ENCODE assay signal across 22 cellular contexts in genomic region chr2:102387763-102388546, GRCh38. TPM values are rescaled to one million over a fixed set of nuclear protein-coding genes. Genes with fewer than 3 reads are reported as not detected.
DNase-seq lines count a peak whose midpoint lies in the region; ATAC-seq and TF ChIP-seq lines count a peak whose summit lies in the region.
"Had no signal": no experiment of that assay in that cellular context is flagged by ENCODE, and none has a peak within 500 bp of the region (broad histone marks: within the 10 kb centered on the region; RNA-seq: fewer than 3 reads in every experiment).

No MANE protein-coding gene starts in this region.

- H3K9me3 ChIP-seq in esophagus muscularis mucosa (peaks cover 0 to 18% (median 10%) of the 10 kb centered on the region in 4 donors), Peyer's patch (peaks cover 0 to 2% (median 0%) of the 10 kb centered on the region in 4 donors)
- H3K9me3 ChIP-seq: colonic mucosa had no signal

- H3K27ac ChIP-seq in esophagus muscularis mucosa (replicated peaks in 1 of 4): no peak overlapping the region
- H3K27ac ChIP-seq in brain microvascular endothelial cell: no peak overlapping the region
- no peak overlapping the region for H3K27ac ChIP-seq in Peyer's patch
- H3K27ac ChIP-seq: colonic mucosa, KMS-11, parathyroid adenoma, sigmoid colon, uterus had no signal

- H3K27me3 Mint-ChIP-seq in activated naive CD8-positive, alpha-beta T cell treated with anti-CD3 and anti-CD28 coated beads, Interleukin-2, amount 10 ng/mL, durations not matched to agents 7 days and 5 days: no peaks in the 10 kb centered on the region
- H3K27me3 Mint-ChIP-seq in activated naive CD8-positive, alpha-beta T cell treated with anti-CD3 and anti-CD28 coated beads for 36 hours: no peaks in the 10 kb centered on the region
- H3K27me3 Mint-ChIP-seq: memory B cell, naive B cell, T-cell had no signal

- H3K4me3 ChIP-seq in esophagus muscularis mucosa: no peak overlapping the region
- no peak overlapping the region for H3K4me3 ChIP-seq in brain microvascular endothelial cell (ENCODE audit: low read depth, low read length)
- H3K4me3 ChIP-seq in Peyer's patch: no peak overlapping the region
- H3K4me3 ChIP-seq: colonic mucosa, sigmoid colon, uterus had no signal

- H3K4me3 Mint-ChIP-seq in activated naive CD8-positive, alpha-beta T cell treated with anti-CD3 and anti-CD28 coated beads, Interleukin-2, amount 10 ng/mL, durations not matched to agents 7 days and 5 days: no peak overlapping the region
- H3K4me3 Mint-ChIP-seq in activated naive CD8-positive, alpha-beta T cell treated with anti-CD3 and anti-CD28 coated beads for 36 hours: no peak overlapping the region
- H3K4me3 Mint-ChIP-seq: memory B cell, naive B cell, T-cell had no signal

- ATAC-seq in activated naive CD8-positive, alpha-beta T cell treated with anti-CD3 and anti-CD28 coated beads, Interleukin-2, amount 10 ng/mL, durations not matched to agents 7 days and 5 days (ENCODE audit: low read depth): no peak
- ATAC-seq in GM19395 (IDR thresholded peaks at IDR 0.05; ENCODE audit: unreplicated experiment): peak; percentile 62
- peak; percentile 56 for ATAC-seq in HG03354 (IDR thresholded peaks at IDR 0.05; ENCODE audit: poor library complexity, severe bottlenecking, unreplicated experiment)
- no peak for ATAC-seq in HG03280 (IDR thresholded peaks at IDR 0.05; ENCODE audit: unreplicated experiment)
- ATAC-seq: Right ventricle myocardium inferior, T-cell had no signal

- peaks cover 18% of the 10 kb centered on the region for H3K9me3 Mint-ChIP-seq in activated naive CD8-positive, alpha-beta T cell treated with anti-CD3 and anti-CD28 coated beads, Interleukin-2, amount 10 ng/mL, durations not matched to agents 7 days and 5 days
- H3K9me3 Mint-ChIP-seq in activated naive CD8-positive, alpha-beta T cell treated with anti-CD3 and anti-CD28 coated beads for 36 hours: peaks cover 17% of the 10 kb centered on the region

- peaks cover 16% of the 10 kb centered on the region for H3K4me1 Mint-ChIP-seq in activated naive CD8-positive, alpha-beta T cell treated with anti-CD3 and anti-CD28 coated beads, Interleukin-2, amount 10 ng/mL, durations not matched to agents 7 days and 5 days
- H3K4me1 Mint-ChIP-seq in activated naive CD8-positive, alpha-beta T cell treated with anti-CD3 and anti-CD28 coated beads for 36 hours: peaks cover 13% of the 10 kb centered on the region
- H3K4me1 Mint-ChIP-seq: naive B cell had no signal

- in situ Hi-C loops in brain microvascular endothelial cell (cut with HindIII; ENCODE audit: low pct_ligation_motif_present, low sequenced_read_pairs): no loop called here

- peaks cover 0 to 9% (median 0%) of the 10 kb centered on the region in 4 donors for H3K36me3 ChIP-seq in esophagus muscularis mucosa
- no peaks in the 10 kb centered on the region for H3K36me3 ChIP-seq in brain microvascular endothelial cell (replicated peaks)
- H3K36me3 ChIP-seq in Peyer's patch: no peaks in the 10 kb centered on the region
- H3K36me3 ChIP-seq: colonic mucosa, sigmoid colon, uterus had no signal

- H3K36me3 Mint-ChIP-seq in activated naive CD8-positive, alpha-beta T cell treated with anti-CD3 and anti-CD28 coated beads, Interleukin-2, amount 10 ng/mL, durations not matched to agents 7 days and 5 days: peaks cover 86% of the 10 kb centered on the region
- H3K36me3 Mint-ChIP-seq in activated naive CD8-positive, alpha-beta T cell treated with anti-CD3 and anti-CD28 coated beads for 36 hours: peaks cover 57% of the 10 kb centered on the region

- H3K27me3 ChIP-seq in esophagus muscularis mucosa (no peaks in the 10 kb centered on the region), brain microvascular endothelial cell (replicated peaks) (no peaks in the 10 kb centered on the region), Peyer's patch (no peaks in the 10 kb centered on the region)
- H3K27me3 ChIP-seq: colonic mucosa, sigmoid colon, uterus had no signal

- H3K4me1 ChIP-seq in esophagus muscularis mucosa (no peaks in the 10 kb centered on the region), Peyer's patch (no peaks in the 10 kb centered on the region)
- H3K4me1 ChIP-seq: colonic mucosa, parathyroid adenoma, sigmoid colon, uterus had no signal

- 90% methylated on average over 7 of the region's 7 CpGs for WGBS in esophagus muscularis mucosa

- peak overlapping the region; percentile 77 for H3K27ac Mint-ChIP-seq in activated naive CD8-positive, alpha-beta T cell treated with anti-CD3 and anti-CD28 coated beads, Interleukin-2, amount 10 ng/mL, durations not matched to agents 7 days and 5 days
- no peak overlapping the region for H3K27ac Mint-ChIP-seq in activated naive CD8-positive, alpha-beta T cell treated with anti-CD3 and anti-CD28 coated beads for 36 hours
- H3K27ac Mint-ChIP-seq: memory B cell, T-cell had no signal

- TF ChIP-seq CTCF in esophagus muscularis mucosa (IDR thresholded peaks at IDR 0.05) (no peak), brain microvascular endothelial cell (IDR thresholded peaks at IDR 0.05; ENCODE audit: low read depth, low read length, missing control alignments) (no peak), Peyer's patch (IDR thresholded peaks at IDR 0.05) (no peak)

- POLR2A ChIA-PET in activated naive CD8-positive, alpha-beta T cell treated with anti-CD3 and anti-CD28 coated beads, Interleukin-2, amount 10 ng/mL, durations not matched to agents 7 days and 5 days (lab: Charles Lee): no interaction called here

- no peak for TF ChIP-seq POLR2A in esophagus muscularis mucosa (IDR thresholded peaks at IDR 0.05; ENCODE audit: low read depth)
- TF ChIP-seq POLR2A in Peyer's patch (IDR thresholded peaks at IDR 0.05): no peak

- intact Hi-C loops in esophagus muscularis mucosa (cut with DNase I): no loop called here

- DNase-seq in activated naive CD8-positive, alpha-beta T cell treated with anti-CD3 and anti-CD28 coated beads, Interleukin-2, amount 10 ng/mL, durations not matched to agents 7 days and 5 days: no peak
- no peak for DNase-seq in activated naive CD8-positive, alpha-beta T cell treated with anti-CD3 and anti-CD28 coated beads for 36 hours
- DNase-seq in esophagus muscularis mucosa (ENCODE audit: extremely low spot score) (peak; percentile 78), brain microvascular endothelial cell (no peak), Peyer's patch (no peak)
- DNase-seq: activated gamma-delta T cell treated with Interleukin-2 at 50 U/mL for 16 hours, colonic mucosa, kidney, naive B cell, NCI-H1048, NCI-H2081 treated with DMSO at 0.1 percent for 48 hours, NCI-H524, sigmoid colon, T-cell, uterus had no signal

- no peak for TF ChIP-seq EP300 in esophagus muscularis mucosa (IDR thresholded peaks at IDR 0.05)

RNA-seq across cellular contexts. Expression of gene IL18R1, which starts 32.4 kb away (rescaled TPM):
- 10 to 100 TPM; 37.3 to 40.3 TPM for total RNA-seq in activated naive CD8-positive, alpha-beta T cell treated with anti-CD3 and anti-CD28 coated beads, Interleukin-2, amount 10 ng/mL, durations not matched to agents 7 days and 5 days
- 10 to 100 TPM; 20.6 to 21.8 TPM for total RNA-seq in activated naive CD8-positive, alpha-beta T cell treated with anti-CD3 and anti-CD28 coated beads for 36 hours
- total RNA-seq in esophagus muscularis mucosa: 10 to 100 TPM in 1 of 4 donors, 1 to 10 TPM in 3; 2.8 to 11.8 (median 5.2) TPM
- 10 to 100 TPM in 2 of 4 donors, 1 to 10 TPM in 2; 3.6 to 20.6 (median 12.9) TPM for total RNA-seq in Peyer's patch

RNA-seq across cellular contexts. Expression of gene IL18RAP, which starts 35.0 kb away (rescaled TPM):
- 10 to 100 TPM; 16.7 to 16.8 TPM for total RNA-seq in activated naive CD8-positive, alpha-beta T cell treated with anti-CD3 and anti-CD28 coated beads, Interleukin-2, amount 10 ng/mL, durations not matched to agents 7 days and 5 days
- total RNA-seq in activated naive CD8-positive, alpha-beta T cell treated with anti-CD3 and anti-CD28 coated beads for 36 hours: 1 to 10 TPM; 5.3 to 5.5 TPM
- 10 to 100 TPM in 1 of 4 donors, under 1 TPM in 3; 0.42 to 11.3 (median 0.58) TPM for total RNA-seq in esophagus muscularis mucosa
- total RNA-seq in Peyer's patch: 1 to 10 TPM; 4.2 to 6.8 (median 4.9) TPM

Comparison
In these comparisons a context has a peak if more than half of its experiments do, and no peak if none do; other contexts are left out.
1. ATAC-seq: peak in GM19395 (single experiment) and HG03354 (single experiment); none in activated naive CD8-positive, alpha-beta T cell treated with anti-CD3 and anti-CD28 coated beads, Interleukin-2, amount 10 ng/mL, durations not matched to agents 7 days and 5 days (single experiment) and HG03280 (single experiment).